8 cellular contexts compared by ENCODE assay signal in genomic region chr7:130010689-130011412, GRCh38. TPM values are rescaled to one million over a fixed set of nuclear protein-coding genes. Genes with fewer than 3 reads are reported as not detected.
DNase-seq lines count a peak whose midpoint lies in the region; ATAC-seq and TF ChIP-seq lines count a peak whose summit lies in the region.

No MANE protein-coding gene starts in this region.

- no peak overlapping the region for H3K4me3 ChIP-seq in fibroblast of villous mesenchyme (ENCODE audit: low read depth, low read length)
- H3K4me3 ChIP-seq in subcutaneous abdominal adipose tissue (ENCODE audit: low read depth in 1 of 5, low read length in 5 of 5), result no peak overlapping the region

- H3K27me3 ChIP-seq in subcutaneous abdominal adipose tissue (ENCODE audit: control insufficient read depth in 5 of 5, insufficient read depth in 4 of 5, low read length in 5 of 5), result no peaks in the 10 kb centered on the region

- DNase-seq in DMS114 treated with DMSO at 0.1 percent for 48 hours (lab: John Stamatoyannopoulos, UW; ENCODE audit: unreplicated experiment) (peak; percentile 71), LHCN-M2 (ENCODE audit: low read depth) (peak; percentile 88), RKO (ENCODE audit: low spot score) (peak; percentile 87), activated T-helper 1 cell treated with Interleukin-2 at 50 U/mL for 16 hours (ENCODE audit: low read depth) (peak; percentile 70), fibroblast of villous mesenchyme (ENCODE audit: low read depth) (peak; percentile 90), nucleus accumbens (lab: John Stamatoyannopoulos, UW) (peak in 48 of 56 donors; percentile 10 to 91 (median 53))

- peak; percentile 96 for TF ChIP-seq CTCF in fibroblast of villous mesenchyme (IDR thresholded peaks at IDR 0.05; ENCODE audit: insufficient read depth, low read depth, low read length)

- peaks cover 0 to 14% (median 6%) of the 10 kb centered on the region in 5 donors for H3K4me1 ChIP-seq in subcutaneous abdominal adipose tissue (ENCODE audit: control insufficient read depth in 5 of 5, insufficient read depth in 5 of 5, low read length in 5 of 5)

- H3K9ac ChIP-seq in subcutaneous abdominal adipose tissue (ENCODE audit: low read length in 5 of 5), result no peak overlapping the region

- peak; percentile 72 for ATAC-seq in GM21619 (IDR thresholded peaks at IDR 0.05; ENCODE audit: unreplicated experiment)

- H3K36me3 ChIP-seq in subcutaneous abdominal adipose tissue (ENCODE audit: control insufficient read depth in 5 of 5, insufficient read depth in 5 of 5, low read length in 5 of 5), result no peaks in the 10 kb centered on the region

- H3K9me3 ChIP-seq in subcutaneous abdominal adipose tissue (ENCODE audit: control insufficient read depth in 5 of 5, low read length in 5 of 5), result no peaks in the 10 kb centered on the region

- H3K27ac ChIP-seq in subcutaneous abdominal adipose tissue (ENCODE audit: low read depth, low read length), result peak overlapping the region; percentile 60

RNA-seq across cellular contexts. Expression of gene ZC3HC1, which starts 40.3 kb away (rescaled TPM):
- total RNA-seq in LHCN-M2 (2014; rRNA removed) (41.3 and 46.1 TPM in 2 replicates), fibroblast of villous mesenchyme (12.2 and 16.4 TPM in 2 replicates)
- polyA plus RNA-seq in LHCN-M2 (2012), result 27.3 TPM

RNA-seq across cellular contexts. Expression of gene UBE2H, which starts 58.1 kb away (rescaled TPM):
- 61.3 and 72.6 TPM in 2 replicates for total RNA-seq in LHCN-M2 (2014; rRNA removed)
- 49.9 TPM for polyA plus RNA-seq in LHCN-M2 (2012)
- 48.6 and 69.1 TPM in 2 replicates for total RNA-seq in fibroblast of villous mesenchyme

RNA-seq across cellular contexts. Expression of gene KLHDC10, which starts 59.5 kb away (rescaled TPM):
- total RNA-seq in LHCN-M2 (2014; rRNA removed) (18.6 and 22.8 TPM in 2 replicates), fibroblast of villous mesenchyme (28.7 and 43.6 TPM in 2 replicates)
- 15.4 TPM for polyA plus RNA-seq in LHCN-M2 (2012)
